In genomic region chr7:140641532-140642191, GRCh38 we compare ENCODE assay signal across 9 cellular contexts. TPM values are rescaled to one million over a fixed set of nuclear protein-coding genes. Genes with fewer than 3 reads are reported as not detected.
DNase-seq lines count a peak whose midpoint lies in the region; ATAC-seq and TF ChIP-seq lines count a peak whose summit lies in the region.
"Had no signal": no experiment of that assay in that cellular context is flagged by ENCODE, and none has a peak within 500 bp of the region (broad histone marks: within the 10 kb centered on the region; RNA-seq: fewer than 3 reads in every experiment).

No MANE protein-coding gene starts in this region.

- H3K4me3 ChIP-seq in PC-3 (ENCODE audit: low read length) (peak overlapping the region; percentile 66; the same call in 1 of the 2 replicates), esophagus muscularis mucosa (peak overlapping the region; percentile 68 to 92 (median 88)), neural progenitor cell (peak overlapping the region; percentile 94)

- H3K9ac ChIP-seq in PC-3 (ENCODE audit: low read length) = no peak overlapping the region
- H3K9ac ChIP-seq in neural progenitor cell = no peak overlapping the region

- POLR2A ChIA-PET in PC-3 (lab: Charles Lee; ENCODE audit: unreplicated experiment) = interaction anchor here (0.5 to 0.6 kb wide), 2 partner anchors 13 to 17 kb away, joined by 3 read pairs; no protein-coding TSS in a partner anchor

- no peaks in the 10 kb centered on the region for H3K36me3 ChIP-seq in PC-3 (ENCODE audit: low read depth, low read length)
- no peaks in the 10 kb centered on the region for H3K36me3 ChIP-seq in esophagus muscularis mucosa
- H3K36me3 ChIP-seq in neural progenitor cell = no peaks in the 10 kb centered on the region

- TF ChIP-seq POLR2A in esophagus muscularis mucosa (IDR thresholded peaks at IDR 0.05; ENCODE audit: low read depth) = no peak

- no peaks in the 10 kb centered on the region for H3K9me3 ChIP-seq in PC-3 (ENCODE audit: low read length)
- H3K9me3 ChIP-seq in esophagus muscularis mucosa = no peaks in the 10 kb centered on the region
- no peaks in the 10 kb centered on the region for H3K9me3 ChIP-seq in neural progenitor cell (ENCODE audit: low read depth)

- no peak for TF ChIP-seq CTCF in CD14-positive monocyte (IDR thresholded peaks at IDR 0.05)
- no peak for TF ChIP-seq CTCF in PC-3 (conservative IDR thresholded peaks at IDR 0.05; ENCODE audit: low read depth, low read length)
- TF ChIP-seq CTCF in esophagus muscularis mucosa (IDR thresholded peaks at IDR 0.05) = no peak
- no peak for TF ChIP-seq CTCF in neural progenitor cell (IDR thresholded peaks at IDR 0.05)

- H3K79me2 ChIP-seq in PC-3 (ENCODE audit: low read length) (peaks cover 30% of the 10 kb centered on the region), neural progenitor cell (ENCODE audit: low read depth) (peaks cover 27% of the 10 kb centered on the region)

- H3K4me3 Mint-ChIP-seq in CD14-positive monocyte = peak overlapping the region; percentile 21 to 81
- H3K4me3 Mint-ChIP-seq in neural progenitor cell = peak overlapping the region; percentile 84

- H3K27ac Mint-ChIP-seq in CD14-positive monocyte = peak overlapping the region in 1 of 7 donors; percentile 7
- H3K27ac Mint-ChIP-seq in neural progenitor cell = peak overlapping the region; percentile 88

- H3K27ac ChIP-seq in PC-3 (ENCODE audit: low read length) = no peak overlapping the region
- peak overlapping the region; percentile 91 to 98 (median 97) for H3K27ac ChIP-seq in esophagus muscularis mucosa (replicated peaks in 1 of 4)
- H3K27ac ChIP-seq in neural progenitor cell = no peak overlapping the region

- H3K27me3 Mint-ChIP-seq in CD14-positive monocyte (ENCODE audit: low read depth in 3 of 3) (peaks cover 72 to 78% (median 73%) of the 10 kb centered on the region in 3 donors), neural progenitor cell (ENCODE audit: insufficient read depth, low read depth) (peaks cover 12% of the 10 kb centered on the region)

- H3K4me1 Mint-ChIP-seq in CD14-positive monocyte = peaks cover 28% of the 10 kb centered on the region
- H3K4me1 Mint-ChIP-seq in neural progenitor cell = peaks cover 52% of the 10 kb centered on the region

- intact Hi-C loops in CD14-positive monocyte (cut with micrococcal nuclease) = no loop called here
- intact Hi-C loops in PC-3 (cut with micrococcal nuclease) = no loop called here
- intact Hi-C loops in esophagus muscularis mucosa (cut with DNase I) = loop anchor here (2.0 kb wide), 1 partner anchor 75 kb away; no protein-coding TSS in a partner anchor

- H3F3A ChIP-seq in PC-3 (ENCODE audit: low read length, unreplicated experiment) = no peaks in the 10 kb centered on the region
- peaks cover 40% of the 10 kb centered on the region for H3F3A ChIP-seq in neural progenitor cell (ENCODE audit: low read depth)

- H3K9me3 Mint-ChIP-seq in CD14-positive monocyte (peaks cover 0 to 22% (median 11%) of the 10 kb centered on the region in 7 donors), neural progenitor cell (peaks cover 2% of the 10 kb centered on the region)

- H4K20me1 ChIP-seq in PC-3 (ENCODE audit: low read length) (no peaks in the 10 kb centered on the region), neural progenitor cell (ENCODE audit: low read depth) (peaks cover 26% of the 10 kb centered on the region)

- TF ChIP-seq EP300 in esophagus muscularis mucosa (IDR thresholded peaks at IDR 0.05) = no peak

- H3K4me1 ChIP-seq in PC-3 (ENCODE audit: insufficient read depth, low read length) (peaks cover 15% of the 10 kb centered on the region; the same call in 1 of the 2 replicates), esophagus muscularis mucosa (peaks cover 32 to 68% (median 64%) of the 10 kb centered on the region in 4 donors), neural progenitor cell (peaks cover 16% of the 10 kb centered on the region)

- H3K27me3 ChIP-seq in PC-3 (ENCODE audit: low read length) = no peaks in the 10 kb centered on the region
- peaks cover 0 to 3% (median 0%) of the 10 kb centered on the region in 4 donors for H3K27me3 ChIP-seq in esophagus muscularis mucosa
- peaks cover 19% of the 10 kb centered on the region for H3K27me3 ChIP-seq in neural progenitor cell

- CTCF ChIA-PET in PC-3 (lab: Charles Lee) = interaction anchor here (0.7 to 1.3 kb wide), 2 partner anchors 124 to 342 kb away, joined by 5 to 12 read pairs; no protein-coding TSS in a partner anchor

- H3K36me3 Mint-ChIP-seq in CD14-positive monocyte (peaks cover 0 to 10% of the 10 kb centered on the region in 2 donors), neural progenitor cell (peaks cover 1% of the 10 kb centered on the region)

- H3K4me2 ChIP-seq in PC-3 (ENCODE audit: low read length) = peak overlapping the region; percentile 84
- peak overlapping the region; percentile 80 for H3K4me2 ChIP-seq in neural progenitor cell

- DNase-seq in CD14-positive monocyte (ENCODE audit: low spot score) (no peak), PC-3 (no peak), esophagus muscularis mucosa (ENCODE audit: extremely low spot score) (no peak), neural progenitor cell (ENCODE audit: low spot score) (peak; percentile 42), NAMALWA (ENCODE audit: low spot score) (no peak), midbrain (lab: John Stamatoyannopoulos, UW) (no peak), NCI-H146 (lab: John Stamatoyannopoulos, UW) (no peak)
- DNase-seq in stimulated activated CD4-positive, alpha-beta T cell treated with anti-CD3 and anti-CD28 coated beads, Interleukin-12 subunit alpha, Interleukin-12 subunit beta, amount 100 ng/mL, for 4 hours = no peak
- DNase-seq: activated gamma-delta T cell had no signal

- no peaks in the 10 kb centered on the region for H3K9me2 ChIP-seq in PC-3 (replicated peaks; ENCODE audit: low read length)

- no TSS peak for BruUV-seq in PC-3 (replicated peaks; lab: Mats Ljungman, UMichigan)

- 42% methylated on average over 14 of the region's 14 CpGs for WGBS in esophagus muscularis mucosa

- ATAC-seq in PC-3 = no peak

- H2AFZ ChIP-seq in PC-3 (ENCODE audit: low read length) = no peak overlapping the region
- H2AFZ ChIP-seq in neural progenitor cell (replicated peaks) = peak overlapping the region; percentile 93

RNA-seq across cellular contexts. Expression of gene DENND2A, which starts 1.0 kb away (rescaled TPM):
- polyA plus RNA-seq in CD14-positive monocyte = not detected
- total RNA-seq in PC-3 (2014; rRNA removed) = 8.9 and 10.6 TPM in 2 replicates
- 10 to 100 TPM; 46.4 to 77.2 (median 59.2) TPM for total RNA-seq in esophagus muscularis mucosa
- total RNA-seq in neural progenitor cell (ENCODE audit: low replicate concordance) = 23.7 and 27.0 TPM in 2 replicates

RNA-seq across cellular contexts. Expression of gene ADCK2, which starts 31.1 kb away (rescaled TPM):
- 10 to 100 TPM; 18.3 to 28.7 TPM for polyA plus RNA-seq in CD14-positive monocyte
- total RNA-seq in PC-3 (2014; rRNA removed) (29.4 and 39.3 TPM in 2 replicates), esophagus muscularis mucosa (10 to 100 TPM; 19.2 to 43.5 (median 26.8) TPM), neural progenitor cell (ENCODE audit: low replicate concordance) (7.8 and 12.3 TPM in 2 replicates)

RNA-seq across cellular contexts. Expression of gene NDUFB2, which starts 54.8 kb away (rescaled TPM):
- polyA plus RNA-seq in CD14-positive monocyte = 100 to 1,000 TPM; 479 to 516 TPM
- 296 and 325 TPM in 2 replicates for total RNA-seq in PC-3 (2014; rRNA removed)
- 100 to 1,000 TPM; 235 to 279 (median 262) TPM for total RNA-seq in esophagus muscularis mucosa
- total RNA-seq in neural progenitor cell (ENCODE audit: low replicate concordance) = 241 and 310 TPM in 2 replicates

Comparison
In these comparisons a context has a peak if more than half of its experiments do, and no peak if none do; other contexts are left out.
1. H3K27ac ChIP-seq: peak in esophagus muscularis mucosa (4 of 4); none in PC-3 (single experiment) and neural progenitor cell (single experiment).
2. Peak in every context shown above with its lines, with median percentiles within 50 percentile points of each other: H3K4me3 ChIP-seq.